Comparison of ENCODE assay signal across 23 cellular contexts in genomic region chr17:20096430-20096829, GRCh38.
A peak's percentile ranks its signal among the peaks of the same experiment; 100 is the strongest.
DNase-seq lines count a peak whose midpoint lies in the region; ATAC-seq and TF ChIP-seq lines count a peak whose summit lies in the region.
"Had no signal": no experiment of that assay in that cellular context is flagged by ENCODE, and none has a peak within 500 bp of the region (broad histone marks: within the 10 kb centered on the region; RNA-seq: fewer than 3 reads in every experiment).

No MANE protein-coding gene starts in this region.

- H2BK5ac ChIP-seq in IMR-90 (ENCODE audit: low read depth, low read length, poor library complexity, severe bottlenecking) = no peak overlapping the region

- BruUV-seq in IMR-90 (replicated peaks; lab: Mats Ljungman, UMichigan) = no TSS peak

- dilution Hi-C loops in IMR-90 (cut with HindIII; ENCODE audit: low sequenced_read_pairs, unreplicated experiment) = no loop called here

- no peaks in the 10 kb centered on the region for H3K36me3 ChIP-seq in IMR-90 (ENCODE audit: control insufficient read depth, insufficient read depth, low read length)
- H3K36me3 ChIP-seq in testis (ENCODE audit: low read depth, missing control alignments) = no peaks in the 10 kb centered on the region
- H3K36me3 ChIP-seq: MG63, Peyer's patch, SJSA1 had no signal

- no peak overlapping the region for H3K27ac Mint-ChIP-seq in activated CD8-positive, alpha-beta memory T cell treated with anti-CD3 and anti-CD28 coated beads, Interleukin-2, amount 10 ng/mL, durations not matched to agents 7 days and 5 days
- H3K27ac Mint-ChIP-seq: B cell had no signal

- in situ Hi-C loops in IMR-90 (cut with MboI; ENCODE audit: low sequenced_read_pairs) = no loop called here

- H3K27me3 ChIP-seq in IMR-90 (ENCODE audit: control insufficient read depth, insufficient read depth, low read length) = peaks cover 34% of the 10 kb centered on the region
- H3K27me3 ChIP-seq in testis = no peaks in the 10 kb centered on the region
- H3K27me3 ChIP-seq: MG63, Peyer's patch, SJSA1 had no signal

- H3K4me2 ChIP-seq in IMR-90 (ENCODE audit: low read depth, low read length) = no peak overlapping the region
- H3K4me2 ChIP-seq: A549 had no signal

- no peak overlapping the region for H4K91ac ChIP-seq in IMR-90 (ENCODE audit: insufficient read depth, low read depth, low read length)

- no peak overlapping the region for H2BK15ac ChIP-seq in IMR-90 (ENCODE audit: low read depth, low read length)

- no peak overlapping the region for H3K56ac ChIP-seq in IMR-90 (ENCODE audit: extremely low read depth, insufficient read depth, low read length)

- no peak overlapping the region for H4K8ac ChIP-seq in IMR-90 (ENCODE audit: low read depth in 2 of 2, low read length in 2 of 2)

- H3K27me3 Mint-ChIP-seq in activated CD8-positive, alpha-beta memory T cell treated with anti-CD3 and anti-CD28 coated beads, Interleukin-2, amount 10 ng/mL, durations not matched to agents 7 days and 5 days = peaks cover 2% of the 10 kb centered on the region

- H3K27ac ChIP-seq in IMR-90 (ENCODE audit: insufficient read depth, low read length) (no peak overlapping the region), caudate nucleus (ENCODE audit: low read depth, low read length) (peak overlapping the region; percentile 36), testis (peak overlapping the region in 1 of 2 donors; percentile 92)
- H3K27ac ChIP-seq: SJSA1 had no signal

- no peak overlapping the region for H2BK120ac ChIP-seq in IMR-90 (ENCODE audit: low read depth, low read length)

- no peak for TF ChIP-seq RAD21 in IMR-90 (IDR thresholded peaks at IDR 0.05; ENCODE audit: low read length)

- no peak overlapping the region for H3K4me3 ChIP-seq in IMR-90 (ENCODE audit: insufficient read depth, low read depth, low read length)
- H3K4me3 ChIP-seq in testis = no peak overlapping the region
- H3K4me3 ChIP-seq: A549, MG63, Peyer's patch, SJSA1 had no signal

- no peak overlapping the region for H4K5ac ChIP-seq in IMR-90 (ENCODE audit: low read depth, low read length)

- H3K79me1 ChIP-seq in IMR-90 (ENCODE audit: low read depth in 1 of 2, low read length in 2 of 2) = no peaks in the 10 kb centered on the region

- no peaks in the 10 kb centered on the region for H3K9me3 ChIP-seq in IMR-90 (ENCODE audit: control insufficient read depth, insufficient read depth, low read length)
- no peaks in the 10 kb centered on the region for H3K9me3 ChIP-seq in testis
- H3K9me3 ChIP-seq: A549, MG63, Peyer's patch, SJSA1 had no signal

- ATAC-seq in IMR-90 (ENCODE audit: low read depth) (no peak), left ventricle myocardium superior (peak; percentile 41), GM19467 (IDR thresholded peaks at IDR 0.05; ENCODE audit: unreplicated experiment) (no peak)
- no peak for ATAC-seq in activated CD8-positive, alpha-beta memory T cell treated with anti-CD3 and anti-CD28 coated beads, Interleukin-2, amount 10 ng/mL, durations not matched to agents 7 days and 5 days

- no peak overlapping the region for H3K9ac ChIP-seq in IMR-90 (ENCODE audit: low read depth, low read length)

- H3K9me1 ChIP-seq in IMR-90 (ENCODE audit: insufficient read depth, low read length) = no peaks in the 10 kb centered on the region; the same call in 1 of the 2 replicates

- DNase-seq in IMR-90 = no peak
- DNase-seq in caudate nucleus (lab: John Stamatoyannopoulos, UW) = no peak
- peak; percentile 68 for DNase-seq in left ventricle myocardium superior
- peak; percentile 27 for DNase-seq in testis
- no peak for DNase-seq in activated CD8-positive, alpha-beta memory T cell treated with anti-CD3 and anti-CD28 coated beads, Interleukin-2, amount 10 ng/mL, durations not matched to agents 7 days and 5 days
- no peak for DNase-seq in HCEC 1CT
- DNase-seq: DMS53; GDM1; Kasumi-1; MG63; NCI-H1048; NCI-H1436; NCI-H187 treated with DMSO at 0.1 percent for 48 hours; NCI-H2107; NCI-H510A; NCI-H748 treated with DMSO at 0.1 percent for 48 hours; NK-92 treated with Interleukin-12 subunit alpha and Interleukin-12 subunit beta, amount 100 ng/mL, for 24 hours; Peyer's patch had no signal

- H3K4me1 Mint-ChIP-seq in activated CD8-positive, alpha-beta memory T cell treated with anti-CD3 and anti-CD28 coated beads, Interleukin-2, amount 10 ng/mL, durations not matched to agents 7 days and 5 days = peaks cover 3% of the 10 kb centered on the region
- H3K4me1 Mint-ChIP-seq: B cell had no signal

- no peak overlapping the region for H3K14ac ChIP-seq in IMR-90 (replicated peaks; ENCODE audit: low read depth, low read length)

- H3K9me3 Mint-ChIP-seq in activated CD8-positive, alpha-beta memory T cell treated with anti-CD3 and anti-CD28 coated beads, Interleukin-2, amount 10 ng/mL, durations not matched to agents 7 days and 5 days (ENCODE audit: low read depth) = no peaks in the 10 kb centered on the region
- H3K9me3 Mint-ChIP-seq: CD14-positive monocyte had no signal

- H3K4ac ChIP-seq in IMR-90 (ENCODE audit: low read depth, low read length) = no peak overlapping the region

- H2BK20ac ChIP-seq in IMR-90 (ENCODE audit: low read depth, low read length) = no peak overlapping the region

- peak overlapping the region; percentile 51 for H2AK9ac ChIP-seq in IMR-90 (replicated peaks; ENCODE audit: low read depth, low read length, poor library complexity)

- 100% methylated on average over 1 of the region's 8 CpGs; no CpG with 5 or more reads in 1 of the 2 experiments for WGBS in IMR-90 (ENCODE audit: extremely low coverage in 2 of 2, insufficient read length in 1 of 2), 2 experiments
- WGBS in testis, 2 donors = 68 to 69% methylated on average over 7 to 8 of the region's 8 CpGs

- TF ChIP-seq CTCF in IMR-90 (conservative IDR thresholded peaks at IDR 0.05; ENCODE audit: low read depth, low read length) (no peak), testis (IDR thresholded peaks at IDR 0.05) (no peak)

- CTCF ChIA-PET in IMR-90 (lab: Yijun Ruan, JAX) = no interaction called here
- CTCF ChIA-PET in activated CD8-positive, alpha-beta memory T cell treated with anti-CD3 and anti-CD28 coated beads, Interleukin-2, amount 10 ng/mL, durations not matched to agents 7 days and 5 days (lab: Charles Lee) = no interaction called here

- peaks cover 2% of the 10 kb centered on the region for H3K36me3 Mint-ChIP-seq in activated CD8-positive, alpha-beta memory T cell treated with anti-CD3 and anti-CD28 coated beads, Interleukin-2, amount 10 ng/mL, durations not matched to agents 7 days and 5 days

- H3K4me1 ChIP-seq in IMR-90 (ENCODE audit: control insufficient read depth, insufficient read depth, low read length) (no peaks in the 10 kb centered on the region), testis (peaks cover 26% of the 10 kb centered on the region)
- H3K4me1 ChIP-seq: Peyer's patch, SJSA1 had no signal

- H3K18ac ChIP-seq in IMR-90 (ENCODE audit: low read depth, low read length) = no peak overlapping the region

- no peak overlapping the region for H2AK5ac ChIP-seq in IMR-90 (ENCODE audit: low read depth, low read length)

- H2AFZ ChIP-seq in IMR-90 (replicated peaks; ENCODE audit: low read length, poor library complexity) = no peak overlapping the region

- H3K4me3 Mint-ChIP-seq in activated CD8-positive, alpha-beta memory T cell treated with anti-CD3 and anti-CD28 coated beads, Interleukin-2, amount 10 ng/mL, durations not matched to agents 7 days and 5 days = no peak overlapping the region
- H3K4me3 Mint-ChIP-seq: B cell, CD14-positive monocyte had no signal

- intact Hi-C loops in IMR-90 (cut with micrococcal nuclease) (loop anchor here (5.0 kb wide), 1 partner anchor 104 kb away; no protein-coding TSS in a partner anchor), left ventricle myocardium superior (cut with micrococcal nuclease) (no loop called here), testis (cut with DNase I; ENCODE audit: low total_unique reads) (no loop called here)

- no peaks in the 10 kb centered on the region for H4K20me1 ChIP-seq in IMR-90 (ENCODE audit: insufficient read depth, low read length)

- H3K23ac ChIP-seq in IMR-90 (ENCODE audit: low read depth, low read length) = no peak overlapping the region

- TF ChIP-seq POLR2A in IMR-90 (IDR thresholded peaks at IDR 0.05; ENCODE audit: low read depth, low read length) (no peak), testis (IDR thresholded peaks at IDR 0.05) (no peak)

- POLR2A ChIA-PET in IMR-90 (lab: Charles Lee; ENCODE audit: unreplicated experiment) = no interaction called here

TF ChIP-seq in IMR-90, 13 proteins besides CTCF, POLR2A, EP300 and RAD21:
- TF ChIP-seq MAZ (IDR thresholded peaks at IDR 0.05; ENCODE audit: borderline replicate concordance, low read depth, low read length) = no peak
- TF ChIP-seq MXI1 (IDR thresholded peaks at IDR 0.05; ENCODE audit: borderline replicate concordance, low read depth, low read length) = no peak
- no peak for TF ChIP-seq NFE2L2 (IDR thresholded peaks at IDR 0.05; ENCODE audit: low read depth, low read length)
- TF ChIP-seq ELK1 (IDR thresholded peaks at IDR 0.05; ENCODE audit: borderline replicate concordance, low read depth, low read length) = no peak
- TF ChIP-seq CHD1 (IDR thresholded peaks at IDR 0.05; ENCODE audit: low read depth, low read length) = no peak

Comparison
In these comparisons a context has a peak if more than half of its experiments do, and no peak if none do; other contexts are left out.
1. DNase-seq: peak in left ventricle myocardium superior (single experiment) and testis (single experiment); none in IMR-90 (single experiment), caudate nucleus (0 of 61), activated CD8-positive, alpha-beta memory T cell treated with anti-CD3 and anti-CD28 coated beads, Interleukin-2, amount 10 ng/mL, durations not matched to agents 7 days and 5 days (single experiment) and HCEC 1CT (single experiment).